In the genomic region with DNA sequence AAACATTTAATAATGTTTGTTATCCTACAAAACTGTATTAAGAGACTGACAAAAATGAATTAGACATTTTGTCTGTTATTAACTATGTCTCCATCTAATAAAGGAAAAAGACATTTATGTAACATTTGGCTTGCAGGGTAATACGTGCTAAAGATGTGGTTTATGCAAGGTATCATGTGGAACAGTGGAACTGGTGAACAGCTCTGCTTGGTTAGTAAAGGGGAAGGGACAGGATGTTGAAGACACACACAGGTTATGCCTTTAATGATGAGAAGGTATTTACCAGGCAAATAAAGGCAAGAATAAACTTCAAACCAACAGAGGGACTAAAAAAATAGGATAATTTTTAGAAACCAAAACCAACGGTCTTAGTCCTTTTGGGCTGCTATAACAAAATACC, we compare ENCODE assay signal across 33 cellular contexts.
"Had no signal": no experiment of that assay in that cellular context is flagged by ENCODE, and none has a peak within 500 bp of the region (broad histone marks: within the 10 kb centered on the region; RNA-seq: fewer than 3 reads in every experiment).

No MANE protein-coding gene starts in this region.

- H3K27ac ChIP-seq: SJSA1 had no signal

- H3K36me3 ChIP-seq: SJSA1 had no signal

- H3K4me3 Mint-ChIP-seq: activated CD4-positive, alpha-beta memory T cell treated with anti-CD3 and anti-CD28 coated beads for 36 hours; activated CD4-positive, alpha-beta T cell treated with anti-CD3 and anti-CD28 coated beads for 36 hours; activated naive CD4-positive, alpha-beta T cell treated with anti-CD3 and anti-CD28 coated beads for 36 hours; activated naive CD8-positive, alpha-beta T cell treated with anti-CD3 and anti-CD28 coated beads, Interleukin-2, amount 50 U/mL, for 24 hours; activated T-cell treated with anti-CD3 and anti-CD28 coated beads, Interleukin-2, amount 50 U/mL, for 4 hours; activated T-helper 1 cell treated with anti-CD3 and anti-CD28 coated beads, Interleukin-12 subunit alpha, Interleukin-12 subunit beta, Interleukin-2, Interleukin-4 antibody, amounts not matched to agents 30 ng/mL and 10 ng/mL and 1 ng/mL, durations not matched to agents 14 hours and 24 hours and 36 hours; brain; T-helper 1 cell treated with Interleukin-12 subunit alpha and Interleukin-12 subunit beta and Interleukin-4 antibody, amounts not matched to agents 30 μg/mL and 1 μg/mL, for 36 hours; T-helper 2 cell treated with Interferon-gamma antibody and Interleukin-4, amounts not matched to agents 5 μg/mL and 100 μg/mL, for 36 hours; WTC11 had no signal

- H3K9me3 Mint-ChIP-seq: activated CD4-positive, alpha-beta memory T cell treated with anti-CD3 and anti-CD28 coated beads for 36 hours; activated naive CD4-positive, alpha-beta T cell treated with anti-CD3 and anti-CD28 coated beads for 36 hours; activated naive CD4-positive, alpha-beta T cell treated with anti-CD3 and anti-CD28 coated beads, Interleukin-2, amount 50 U/mL, for 72 hours; activated naive CD8-positive, alpha-beta T cell treated with anti-CD3 and anti-CD28 coated beads, Interleukin-2, amount 50 U/mL, for 24 hours; activated T-cell treated with anti-CD3 and anti-CD28 coated beads, Interleukin-2, amount 50 U/mL, for 4 hours; activated T-helper 1 cell treated with anti-CD3 and anti-CD28 coated beads, Interleukin-12 subunit alpha, Interleukin-12 subunit beta, Interleukin-2, Interleukin-4 antibody, amounts not matched to agents 30 ng/mL and 10 ng/mL and 1 ng/mL, durations not matched to agents 14 hours and 24 hours and 36 hours; brain; T-helper 1 cell treated with Interleukin-12 subunit alpha and Interleukin-12 subunit beta and Interleukin-4 antibody, amounts not matched to agents 30 μg/mL and 1 μg/mL, for 36 hours; T-helper 2 cell treated with Interferon-gamma antibody and Interleukin-4, amounts not matched to agents 5 μg/mL and 100 μg/mL, for 36 hours; WTC11 had no signal

- ATAC-seq: activated CD4-positive, alpha-beta T cell treated with anti-CD3 and anti-CD28 coated beads for 36 hours; activated CD4-positive, CD25-positive, alpha-beta regulatory T cell treated with anti-CD3 and anti-CD28 coated beads, Interleukin-2, amount 50 U/mL, for 24 hours; activated naive CD4-positive, alpha-beta T cell treated with anti-CD3 and anti-CD28 coated beads, Interleukin-2, amount 50 U/mL, for 72 hours; activated naive CD8-positive, alpha-beta T cell treated with anti-CD3 and anti-CD28 coated beads, Interleukin-2, amount 50 U/mL, for 24 hours; activated T-cell treated with anti-CD3 and anti-CD28 coated beads, Interleukin-2, amount 50 U/mL, for 4 hours; Panc1; WTC11 had no signal

- H3K27ac Mint-ChIP-seq: activated CD4-positive, alpha-beta memory T cell treated with anti-CD3 and anti-CD28 coated beads for 36 hours; activated CD4-positive, alpha-beta T cell treated with anti-CD3 and anti-CD28 coated beads for 36 hours; activated naive CD4-positive, alpha-beta T cell treated with anti-CD3 and anti-CD28 coated beads for 36 hours; activated naive CD4-positive, alpha-beta T cell treated with anti-CD3 and anti-CD28 coated beads, Interleukin-2, amount 50 U/mL, for 72 hours; activated naive CD8-positive, alpha-beta T cell treated with anti-CD3 and anti-CD28 coated beads, Interleukin-2, amount 50 U/mL, for 24 hours; activated T-helper 1 cell treated with anti-CD3 and anti-CD28 coated beads, Interleukin-12 subunit alpha, Interleukin-12 subunit beta, Interleukin-2, Interleukin-4 antibody, amounts not matched to agents 30 ng/mL and 10 ng/mL and 1 ng/mL, durations not matched to agents 14 hours and 24 hours and 36 hours; brain; T-helper 1 cell treated with Interleukin-12 subunit alpha and Interleukin-12 subunit beta and Interleukin-4 antibody, amounts not matched to agents 30 μg/mL and 1 μg/mL, for 36 hours; T-helper 2 cell treated with Interferon-gamma antibody and Interleukin-4, amounts not matched to agents 5 μg/mL and 100 μg/mL, for 36 hours; WTC11 had no signal

- H3K4me1 Mint-ChIP-seq: brain had no signal

- H3K9me3 ChIP-seq: SJSA1, SK-N-SH had no signal

- FAIRE-seq: bronchial epithelial cell had no signal

- DNase-seq: activated CD4-positive, alpha-beta memory T cell treated with anti-CD3 and anti-CD28 coated beads for 36 hours; activated CD4-positive, alpha-beta T cell treated with anti-CD3 and anti-CD28 coated beads for 36 hours; activated CD4-positive, alpha-beta T cell treated with anti-CD3 and anti-CD28 coated beads, Interleukin-2, amount 50 U/mL, for 1 hour; activated CD8-positive, alpha-beta memory T cell treated with anti-CD3 and anti-CD28 coated beads, Interleukin-2, amount 50 U/mL, for 4 hours; activated gamma-delta T cell treated with Interleukin-2 at 50 U/mL for 16 hours; activated naive CD4-positive, alpha-beta T cell treated with anti-CD3 and anti-CD28 coated beads for 36 hours; activated naive CD8-positive, alpha-beta T cell treated with anti-CD3 and anti-CD28 coated beads, Interleukin-2, amount 50 U/mL, for 24 hours; activated T-cell treated with anti-CD3 and anti-CD28 coated beads for 4 hours; activated T-cell treated with anti-CD3 and anti-CD28 coated beads, Interleukin-2, amount 50 U/mL, for 4 hours; anterior cingulate cortex; caudate nucleus; cerebellar nuclear complex; NCI-H1105; NCI-H1417 treated with DMSO at 0.1 percent for 48 hours; NCI-H1930; NCI-H2081 treated with DMSO at 0.1 percent for 48 hours; NCI-H226; NCI-H446 treated with DMSO at 0.1 percent for 48 hours; NCI-H524; NCI-H69; RPMI8226; SHP77 treated with DMSO at 0.1 percent for 48 hours; SK-N-SH had no signal

- H3K4me3 ChIP-seq: SJSA1 had no signal

- H3K4me1 ChIP-seq: SJSA1 had no signal

- H3K4me2 ChIP-seq: SK-N-SH had no signal

- H3K27me3 ChIP-seq: SJSA1 had no signal

- H3K27me3 Mint-ChIP-seq: activated CD4-positive, alpha-beta memory T cell treated with anti-CD3 and anti-CD28 coated beads for 36 hours; activated CD4-positive, alpha-beta T cell treated with anti-CD3 and anti-CD28 coated beads for 36 hours; activated naive CD8-positive, alpha-beta T cell treated with anti-CD3 and anti-CD28 coated beads, Interleukin-2, amount 50 U/mL, for 24 hours had no signal

- H3K9ac ChIP-seq: SK-N-SH had no signal

- H3K36me3 Mint-ChIP-seq: activated CD4-positive, alpha-beta memory T cell treated with anti-CD3 and anti-CD28 coated beads for 36 hours; activated naive CD4-positive, alpha-beta T cell treated with anti-CD3 and anti-CD28 coated beads, Interleukin-2, amount 50 U/mL, for 72 hours; brain; WTC11 had no signal
